1 cellular context compared by ENCODE assay signal in the genomic region with DNA sequence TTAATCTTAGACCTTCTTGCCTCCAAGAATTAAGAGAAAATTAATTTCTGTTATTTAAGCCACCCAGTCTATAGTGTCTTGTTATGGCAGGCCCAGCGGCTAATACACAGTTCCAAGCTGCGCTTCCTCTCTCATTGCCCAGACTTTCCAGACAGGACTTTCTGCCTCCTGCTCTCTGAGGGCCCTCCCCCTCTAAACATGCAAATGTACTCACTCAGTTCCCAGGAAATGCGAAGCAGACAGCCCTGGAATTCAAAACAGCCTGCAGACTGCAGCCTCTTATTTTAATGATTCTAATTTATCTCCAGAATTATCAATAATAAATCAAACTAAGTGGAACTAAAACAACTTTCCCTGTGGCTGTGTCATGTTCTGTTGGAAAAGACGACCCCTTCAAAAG.
TF ChIP-seq lines count a peak whose summit lies in the region.

No MANE protein-coding gene starts in this region.

TF ChIP-seq in GM23338, 12 proteins besides CTCF, POLR2A, EP300 and RAD21 (continued from another document):
- TF ChIP-seq ZNF462 (CRISPR knock-in tag; IDR thresholded peaks at IDR 0.05), result no peak
TF ChIP-seq in GM23338: peak in this region for 0.
